ENCODE assay signal across 11 cellular contexts in genomic region chr10:20635545-20635944, GRCh38.
A peak's percentile ranks its signal among the peaks of the same experiment; 100 is the strongest.
DNase-seq lines count a peak whose midpoint lies in the region; ATAC-seq and TF ChIP-seq lines count a peak whose summit lies in the region.
"Had no signal": no experiment of that assay in that cellular context is flagged by ENCODE, and none has a peak within 500 bp of the region (broad histone marks: within the 10 kb centered on the region; RNA-seq: fewer than 3 reads in every experiment).

No MANE protein-coding gene starts in this region.

- peak; percentile 8 to 49 for ATAC-seq in left cardiac atrium
- no peak for ATAC-seq in right cardiac atrium
- ATAC-seq in HG03460 (IDR thresholded peaks at IDR 0.05; ENCODE audit: unreplicated experiment): no peak

- no peaks in the 10 kb centered on the region for H4K20me1 ChIP-seq in SK-N-SH (ENCODE audit: insufficient read depth)
- no peaks in the 10 kb centered on the region for H4K20me1 ChIP-seq in neural progenitor cell (ENCODE audit: low read depth)

- intact Hi-C loops in left cardiac atrium (cut with DNase I): no loop called here
- intact Hi-C loops in right cardiac atrium (cut with DNase I): no loop called here

- H3K27me3 Mint-ChIP-seq in neural progenitor cell (ENCODE audit: insufficient read depth, low read depth): peaks cover 3% of the 10 kb centered on the region
- H3K27me3 Mint-ChIP-seq: CD4-positive, alpha-beta T cell had no signal

- no peak overlapping the region for H3K4me2 ChIP-seq in SK-N-SH
- H3K4me2 ChIP-seq in neural progenitor cell: peak overlapping the region; percentile 19

- H3K27ac Mint-ChIP-seq in neural progenitor cell: no peak overlapping the region
- H3K27ac Mint-ChIP-seq: CD4-positive, alpha-beta T cell; H9 had no signal

- H3K9me3 ChIP-seq in right cardiac atrium (ENCODE audit: control insufficient read depth, low read length) (no peaks in the 10 kb centered on the region), SK-N-SH (no peaks in the 10 kb centered on the region), neural progenitor cell (ENCODE audit: low read depth) (no peaks in the 10 kb centered on the region)
- H3K9me3 ChIP-seq: Caco-2 had no signal

- TF ChIP-seq EP300 in SK-N-SH (IDR thresholded peaks at IDR 0.05; ENCODE audit: borderline replicate concordance in 1 of 2, low read depth in 1 of 2, low read length in 1 of 2): peak in 1 of 2 experiments; percentile 48; a peak in 1 of 4 replicates

- H2AFZ ChIP-seq in SK-N-SH (ENCODE audit: low read depth) (no peak overlapping the region), neural progenitor cell (replicated peaks) (no peak overlapping the region)

- H3K79me2 ChIP-seq in SK-N-SH (ENCODE audit: insufficient read depth) (no peaks in the 10 kb centered on the region), neural progenitor cell (ENCODE audit: low read depth) (no peaks in the 10 kb centered on the region)

- no peak overlapping the region for H3K9ac ChIP-seq in SK-N-SH
- H3K9ac ChIP-seq in neural progenitor cell: no peak overlapping the region

- H3K27me3 ChIP-seq in right cardiac atrium (ENCODE audit: control insufficient read depth, insufficient read depth) (no peaks in the 10 kb centered on the region), SK-N-SH (ENCODE audit: insufficient read depth) (no peaks in the 10 kb centered on the region), neural progenitor cell (no peaks in the 10 kb centered on the region)

- H3K36me3 ChIP-seq in SK-N-SH (replicated peaks in 1 of 2; ENCODE audit: control insufficient read depth in 1 of 2, insufficient read depth in 2 of 2, low read length in 1 of 2) (no peaks in the 10 kb centered on the region), neural progenitor cell (no peaks in the 10 kb centered on the region)

- H3F3A ChIP-seq in SK-N-SH (replicated peaks; ENCODE audit: insufficient read depth): no peaks in the 10 kb centered on the region
- H3F3A ChIP-seq in neural progenitor cell (ENCODE audit: low read depth): no peaks in the 10 kb centered on the region

- DNase-seq in left cardiac atrium (no peak), right cardiac atrium (no peak), SK-N-SH (peak; percentile 6), neural progenitor cell (ENCODE audit: low spot score) (no peak), NOMO-1 (lab: John Stamatoyannopoulos, UW; ENCODE audit: unreplicated experiment in 2 of 2) (no peak)
- DNase-seq: ACHN; Caco-2; CD4-positive, alpha-beta T cell; H9 had no signal

- H3K9me2 ChIP-seq in SK-N-SH: no peaks in the 10 kb centered on the region

- no peak overlapping the region for H3K4me3 ChIP-seq in right cardiac atrium (ENCODE audit: low read length)
- no peak overlapping the region for H3K4me3 ChIP-seq in SK-N-SH (ENCODE audit: low read depth in 2 of 2, low read length in 1 of 2)
- no peak overlapping the region for H3K4me3 ChIP-seq in neural progenitor cell

- POLR2A ChIA-PET in SK-N-SH (lab: Yijun Ruan, JAX): no interaction called here

- TF ChIP-seq CTCF in SK-N-SH (IDR thresholded peaks at IDR 0.05) (no peak), neural progenitor cell (IDR thresholded peaks at IDR 0.05) (no peak)

- H3K4me3 Mint-ChIP-seq in neural progenitor cell: no peak overlapping the region
- H3K4me3 Mint-ChIP-seq: CD4-positive, alpha-beta T cell; H9 had no signal

- peaks cover 6% of the 10 kb centered on the region for H3K4me1 Mint-ChIP-seq in neural progenitor cell

- H3K27ac ChIP-seq in right cardiac atrium (ENCODE audit: low read length): no peak overlapping the region
- no peak overlapping the region for H3K27ac ChIP-seq in SK-N-SH (ENCODE audit: low read depth in 2 of 2, low read length in 1 of 2)
- H3K27ac ChIP-seq in neural progenitor cell: no peak overlapping the region
- H3K27ac ChIP-seq: C4-2B had no signal

- no peak for TF ChIP-seq RAD21 in SK-N-SH (IDR thresholded peaks at IDR 0.05; ENCODE audit: low read length)

- CTCF ChIA-PET in SK-N-SH (lab: Yijun Ruan, JAX): interaction anchor here (0.7 kb wide), 1 partner anchor 659 kb away, joined by 3 read pairs; no protein-coding TSS in a partner anchor

- no peaks in the 10 kb centered on the region for H3K9me3 Mint-ChIP-seq in neural progenitor cell
- H3K9me3 Mint-ChIP-seq: H9 had no signal

- H3K36me3 Mint-ChIP-seq in neural progenitor cell: no peaks in the 10 kb centered on the region

- H3K4me1 ChIP-seq in right cardiac atrium (ENCODE audit: control insufficient read depth, insufficient read depth, low read length) (no peaks in the 10 kb centered on the region), SK-N-SH (ENCODE audit: control insufficient read depth in 1 of 2, insufficient read depth in 2 of 2, low read depth in 1 of 2, low read length in 1 of 2) (peaks cover 0 to 3% of the 10 kb centered on the region in 2 experiments; a peak in 2 of 4 replicates), neural progenitor cell (peaks cover 10% of the 10 kb centered on the region)
- H3K4me1 ChIP-seq: Caco-2 had no signal

TF ChIP-seq in SK-N-SH, 30 proteins besides CTCF, POLR2A, EP300 and RAD21:
- TF ChIP-seq GATA2 (CRISPR knock-in tag; IDR thresholded peaks at IDR 0.05) (peak; percentile 81), REST (IDR thresholded peaks at IDR 0.05; ENCODE audit: low read depth, low read length) (no peak), RCOR1 (IDR thresholded peaks at IDR 0.05; ENCODE audit: low read length) (peak; percentile 50; the same call in 1 of the 2 replicates), IRF3 (IDR thresholded peaks at IDR 0.05; ENCODE audit: low read depth, low read length) (no peak), NFIC (IDR thresholded peaks at IDR 0.05; ENCODE audit: borderline replicate concordance) (no peak), TEAD4 (IDR thresholded peaks at IDR 0.05; ENCODE audit: borderline replicate concordance, insufficient read depth) (no peak), RXRA (IDR thresholded peaks at IDR 0.05; ENCODE audit: borderline replicate concordance, low read depth) (no peak), USF1 (IDR thresholded peaks at IDR 0.05; ENCODE audit: borderline replicate concordance, low read depth) (no peak), CHD2 (IDR thresholded peaks at IDR 0.05; ENCODE audit: low read length, partially characterized antibody) (no peak), POLR2AphosphoS5 (IDR thresholded peaks at IDR 0.05; ENCODE audit: low read depth, low read length) (no peak), FOSL2 (IDR thresholded peaks at IDR 0.05; ENCODE audit: borderline replicate concordance, low read depth) (no peak), FOXJ3 (CRISPR knock-in tag; IDR thresholded peaks at IDR 0.05) (no peak)
TF ChIP-seq in SK-N-SH: peak in this region for 2.

Comparison
In these comparisons a context has a peak if more than half of its experiments do, and no peak if none do; other contexts are left out.
1. ATAC-seq: peak in left cardiac atrium (2 of 2); none in right cardiac atrium (0 of 2) and HG03460 (single experiment).